Comparison of ENCODE assay signal across 20 cellular contexts in genomic region chr2:219461669-219462068, GRCh38. TPM values are rescaled to one million over a fixed set of nuclear protein-coding genes. Genes with fewer than 3 reads are reported as not detected.
DNase-seq lines count a peak whose midpoint lies in the region; ATAC-seq and TF ChIP-seq lines count a peak whose summit lies in the region.
"Had no signal": no experiment of that assay in that cellular context is flagged by ENCODE, and none has a peak within 500 bp of the region (broad histone marks: within the 10 kb centered on the region; RNA-seq: fewer than 3 reads in every experiment).

No MANE protein-coding gene starts in this region.

- H2BK5ac ChIP-seq in IMR-90 (ENCODE audit: low read depth, low read length, poor library complexity, severe bottlenecking): peak overlapping the region; percentile 91

- intact Hi-C loops in IMR-90 (cut with micrococcal nuclease) (loop anchor here (2.0 kb wide), 1 partner anchor 37 kb away; the partner anchor contains the start of gene GMPPA), mammary epithelial cell (cut with micrococcal nuclease) (no loop called here)

- peak overlapping the region; percentile 82 to 95; a peak in 2 of 4 replicates for H4K8ac ChIP-seq in IMR-90 (ENCODE audit: low read depth in 2 of 2, low read length in 2 of 2)

- POLR2A ChIA-PET in IMR-90 (lab: Charles Lee; ENCODE audit: unreplicated experiment): no interaction called here

- H3K9me3 ChIP-seq in IMR-90 (ENCODE audit: control insufficient read depth, insufficient read depth, low read length): no peaks in the 10 kb centered on the region
- no peaks in the 10 kb centered on the region for H3K9me3 ChIP-seq in mammary epithelial cell (replicated peaks; ENCODE audit: insufficient read depth, low read length)
- no peaks in the 10 kb centered on the region for H3K9me3 ChIP-seq in thoracic aorta
- H3K9me3 ChIP-seq: neutrophil, SJCRH30 had no signal

- no peak overlapping the region for H3K14ac ChIP-seq in IMR-90 (replicated peaks; ENCODE audit: low read depth, low read length)

- H3K4me2 ChIP-seq in IMR-90 (ENCODE audit: low read depth, low read length) (no peak overlapping the region), mammary epithelial cell (ENCODE audit: insufficient read depth, low read depth, low read length) (peak overlapping the region; percentile 41)

- H3K4me1 ChIP-seq in IMR-90 (ENCODE audit: control insufficient read depth, insufficient read depth, low read length) (peaks cover 24% of the 10 kb centered on the region), mammary epithelial cell (ENCODE audit: insufficient read depth, low read length) (peaks cover 57% of the 10 kb centered on the region), thoracic aorta (ENCODE audit: control insufficient read depth in 1 of 2, low read depth in 2 of 2) (peaks cover 28 to 95% of the 10 kb centered on the region in 2 donors)

- BruUV-seq in IMR-90 (replicated peaks; lab: Mats Ljungman, UMichigan) (no TSS peak), mammary epithelial cell (replicated peaks; lab: Mats Ljungman, UMichigan) (no TSS peak)

- peak overlapping the region; percentile 10 for H4K91ac ChIP-seq in IMR-90 (ENCODE audit: insufficient read depth, low read depth, low read length)

- no peak overlapping the region for H3K18ac ChIP-seq in IMR-90 (ENCODE audit: low read depth, low read length)

- H3K9ac ChIP-seq in IMR-90 (ENCODE audit: low read depth, low read length): no peak overlapping the region
- H3K9ac ChIP-seq in mammary epithelial cell (ENCODE audit: insufficient read depth, low read length): no peak overlapping the region

- no peak for ATAC-seq in IMR-90 (ENCODE audit: low read depth)
- ATAC-seq in thoracic aorta (ENCODE audit: insufficient number of reproducible peaks, low FRiP score, low read depth): no peak
- ATAC-seq in HG02840 (IDR thresholded peaks at IDR 0.05; ENCODE audit: low FRiP score, unreplicated experiment): no peak

- no peaks in the 10 kb centered on the region for H3K27me3 ChIP-seq in IMR-90 (ENCODE audit: control insufficient read depth, insufficient read depth, low read length)
- no peaks in the 10 kb centered on the region for H3K27me3 ChIP-seq in mammary epithelial cell (ENCODE audit: insufficient read depth, low read length)
- H3K27me3 ChIP-seq in layer of hippocampus (ENCODE audit: control insufficient read depth, insufficient read depth, low read length): no peaks in the 10 kb centered on the region
- H3K27me3 ChIP-seq in thoracic aorta (replicated peaks; ENCODE audit: insufficient read depth): no peaks in the 10 kb centered on the region
- H3K27me3 ChIP-seq: SJCRH30 had no signal

- WGBS in IMR-90 (ENCODE audit: extremely low coverage in 2 of 2, insufficient read length in 1 of 2), 2 experiments: 87% methylated on average over 4 of the region's 14 CpGs; no CpG with 5 or more reads in 1 of the 2 experiments
- 86% methylated on average over 7 of the region's 14 CpGs for WGBS in mammary epithelial cell (ENCODE audit: low coverage, missing lambda C conversion rate)

- no peak overlapping the region for H3K4me3 ChIP-seq in IMR-90 (ENCODE audit: insufficient read depth, low read depth, low read length)
- no peak overlapping the region for H3K4me3 ChIP-seq in mammary epithelial cell (replicated peaks in 1 of 3; ENCODE audit: insufficient read depth in 1 of 3, low read depth in 2 of 3, low read length in 3 of 3)
- peak overlapping the region; percentile 59 for H3K4me3 ChIP-seq in thoracic aorta
- H3K4me3 ChIP-seq: SJCRH30 had no signal

- H3K23ac ChIP-seq in IMR-90 (ENCODE audit: low read depth, low read length): no peak overlapping the region

- peak overlapping the region; percentile 11; the same call in 1 of the 2 replicates for H2BK120ac ChIP-seq in IMR-90 (ENCODE audit: low read depth, low read length)

- no peak for TF ChIP-seq RAD21 in IMR-90 (IDR thresholded peaks at IDR 0.05; ENCODE audit: low read length)

- H3K36me3 ChIP-seq in IMR-90 (ENCODE audit: control insufficient read depth, insufficient read depth, low read length) (peaks cover 34% of the 10 kb centered on the region; the same call in 1 of the 2 replicates), mammary epithelial cell (ENCODE audit: insufficient read depth, low read length) (no peaks in the 10 kb centered on the region), thoracic aorta (peaks cover 63% of the 10 kb centered on the region)
- H3K36me3 ChIP-seq: neutrophil had no signal

- H3K4ac ChIP-seq in IMR-90 (ENCODE audit: low read depth, low read length): peak overlapping the region; percentile 70

- H2BK15ac ChIP-seq in IMR-90 (ENCODE audit: low read depth, low read length): no peak overlapping the region

- H4K20me1 ChIP-seq in IMR-90 (ENCODE audit: insufficient read depth, low read length): no peaks in the 10 kb centered on the region; the same call in 1 of the 2 replicates
- H4K20me1 ChIP-seq in mammary epithelial cell (ENCODE audit: insufficient read depth, low read length): no peaks in the 10 kb centered on the region

- no peak overlapping the region; the same call in 1 of the 2 replicates for H2AK5ac ChIP-seq in IMR-90 (ENCODE audit: low read depth, low read length)

- no peaks in the 10 kb centered on the region for H3K79me2 ChIP-seq in mammary epithelial cell (ENCODE audit: insufficient read depth, low read length)

- no peak for TF ChIP-seq POLR2A in IMR-90 (IDR thresholded peaks at IDR 0.05; ENCODE audit: low read depth, low read length)

- no peak overlapping the region for H3K56ac ChIP-seq in IMR-90 (ENCODE audit: extremely low read depth, insufficient read depth, low read length)

- H2AK9ac ChIP-seq in IMR-90 (replicated peaks; ENCODE audit: low read depth, low read length, poor library complexity): peak overlapping the region; percentile 94

- H3K27ac ChIP-seq in IMR-90 (ENCODE audit: insufficient read depth, low read length) (peak overlapping the region; percentile 13; the same call in 1 of the 2 replicates), mammary epithelial cell (ENCODE audit: insufficient read depth, low read depth, low read length) (peak overlapping the region; percentile 20), layer of hippocampus (ENCODE audit: low read depth, low read length) (peak overlapping the region; percentile 30), thoracic aorta (peak overlapping the region; percentile 99 to 100)
- H3K27ac ChIP-seq: neutrophil, SJCRH30 had no signal

- CTCF ChIA-PET in IMR-90 (lab: Yijun Ruan, JAX): no interaction called here
- CTCF ChIA-PET in mammary epithelial cell (lab: Charles Lee; ENCODE audit: low non-redundant PET): no interaction called here

- TF ChIP-seq CTCF in IMR-90 (conservative IDR thresholded peaks at IDR 0.05; ENCODE audit: low read depth, low read length): no peak
- no peak for TF ChIP-seq CTCF in mammary epithelial cell (conservative IDR thresholded peaks at IDR 0.05 in 1 of 2, IDR thresholded peaks at IDR 0.05 in 1 of 2; ENCODE audit: extremely low read depth in 1 of 2, insufficient read depth in 1 of 2, low read depth in 1 of 2, low read length in 2 of 2)
- no peak for TF ChIP-seq CTCF in thoracic aorta (IDR thresholded peaks at IDR 0.05)

- dilution Hi-C loops in IMR-90 (cut with HindIII; ENCODE audit: low sequenced_read_pairs, unreplicated experiment): no loop called here
- dilution Hi-C loops in mammary epithelial cell (cut with HindIII; ENCODE audit: low sequenced_read_pairs): no loop called here

- peak overlapping the region; percentile 32; the same call in 1 of the 2 replicates for H4K5ac ChIP-seq in IMR-90 (ENCODE audit: low read depth, low read length)

- peaks cover 0 to 26% of the 10 kb centered on the region in 2 experiments; a peak in 2 of 4 replicates for H3K79me1 ChIP-seq in IMR-90 (ENCODE audit: low read depth in 1 of 2, low read length in 2 of 2)

- peaks cover 14% of the 10 kb centered on the region; the same call in 1 of the 2 replicates for H3K9me1 ChIP-seq in IMR-90 (ENCODE audit: insufficient read depth, low read length)

- in situ Hi-C loops in IMR-90 (cut with MboI; ENCODE audit: low sequenced_read_pairs): loop anchor here (5.0 kb wide), 1 partner anchor 54 kb away; no protein-coding TSS in a partner anchor
- in situ Hi-C loops in mammary epithelial cell (cut with MboI; ENCODE audit: low sequenced_read_pairs in 2 of 2): no loop called here

- DNase-seq in IMR-90 (no peak), mammary epithelial cell (no peak), thoracic aorta (ENCODE audit: low spot score) (no peak), NCI-H2196 (lab: John Stamatoyannopoulos, UW; ENCODE audit: unreplicated experiment) (no peak), cerebellar cortex (ENCODE audit: low spot score) (no peak)
- DNase-seq: activated CD4-positive, CD25-positive, alpha-beta regulatory T cell; effector CD8-positive, alpha-beta T cell; EL; KBM-7; kidney glomerular epithelial cell; NCI-H2081; stimulated activated CD4-positive, alpha-beta T cell treated with anti-CD3 and anti-CD28 coated beads, Interleukin-2, amount 100 ng/mL, for 24 hours had no signal

- 0 out of 2 replicates have a peak overlapping the region, but pooled peaks have one; percentile 3 for H2BK20ac ChIP-seq in IMR-90 (ENCODE audit: low read depth, low read length)

- H2AFZ ChIP-seq in IMR-90 (replicated peaks; ENCODE audit: low read length, poor library complexity): no peak overlapping the region
- peak overlapping the region; percentile 18 for H2AFZ ChIP-seq in mammary epithelial cell (ENCODE audit: low read depth, low read length)

RNA-seq across cellular contexts. Expression of gene SPEG, which starts 27.0 kb away (rescaled TPM):
- total RNA-seq in IMR-90 (2012; rRNA removed): 6.8 and 7.8 TPM in 2 replicates
- 81.6 and 109 TPM in 2 replicates for polyA plus RNA-seq in IMR-90 (2012; rRNA removed)
- polyA plus RNA-seq in IMR-90 (2012; cell fraction: cytosol; rRNA removed): 37.7 and 53.1 TPM in 2 replicates
- polyA plus RNA-seq in IMR-90 (2012; cell fraction: nucleus; rRNA removed; ENCODE audit: low replicate concordance): 492 and 808 TPM in 2 replicates
- total RNA-seq in mammary epithelial cell: 10 to 100 TPM; 47.2 to 77.6 TPM
- 33.4 TPM for polyA plus RNA-seq in mammary epithelial cell
- 34.6 TPM for polyA minus RNA-seq in mammary epithelial cell
- total RNA-seq in thoracic aorta: 100 to 1,000 TPM; 426 to 455 TPM

RNA-seq across cellular contexts. Expression of gene GMPPA, which starts 37.0 kb away (rescaled TPM):
- total RNA-seq in IMR-90 (2012; rRNA removed): 93.0 and 103 TPM in 2 replicates
- polyA plus RNA-seq in IMR-90 (2012; rRNA removed): 124 and 134 TPM in 2 replicates
- polyA plus RNA-seq in IMR-90 (2012; cell fraction: cytosol; rRNA removed): 73.7 and 110 TPM in 2 replicates
- 322 and 367 TPM in 2 replicates for polyA plus RNA-seq in IMR-90 (2012; cell fraction: nucleus; rRNA removed; ENCODE audit: low replicate concordance)
- total RNA-seq in mammary epithelial cell: 10 to 100 TPM; 37.8 to 50.1 TPM
- polyA plus RNA-seq in mammary epithelial cell: 69.6 TPM
- 90.8 TPM for polyA minus RNA-seq in mammary epithelial cell
- total RNA-seq in thoracic aorta: 10 to 100 TPM; 30.5 to 56.5 TPM

RNA-seq across cellular contexts. Expression of gene DES, which starts 43.5 kb away (rescaled TPM):
- total RNA-seq in IMR-90 (2012; rRNA removed): 3.3 and 4.3 TPM in 2 replicates
- polyA plus RNA-seq in IMR-90 (2012; rRNA removed): 4.0 and 4.9 TPM in 2 replicates
- 3.4 and 4.1 TPM in 2 replicates for polyA plus RNA-seq in IMR-90 (2012; cell fraction: cytosol; rRNA removed)
- polyA plus RNA-seq in IMR-90 (2012; cell fraction: nucleus; rRNA removed; ENCODE audit: low replicate concordance): 3.2 TPM in 2 replicates
- total RNA-seq in mammary epithelial cell: under 1 TPM in 1 of 2 donors, not detected in 1; 0.33 TPM
- 0.07 TPM for polyA plus RNA-seq in mammary epithelial cell
- polyA minus RNA-seq in mammary epithelial cell: not detected
- 100 to 1,000 TPM; 146 to 302 TPM for total RNA-seq in thoracic aorta
- total RNA-seq: T-helper 2 cell treated with Interferon-gamma antibody and Interleukin-4, amounts not matched to agents 100 ng/mL and 5 ng/mL, for 36 hours had no signal

RNA-seq across cellular contexts. Expression of gene ASIC4, which starts 52.6 kb away (rescaled TPM):
- total RNA-seq in IMR-90 (2012; rRNA removed) (not detected in 2 replicates), mammary epithelial cell (under 1 TPM; 0.16 to 0.17 TPM), thoracic aorta (under 1 TPM in 1 of 2 donors, not detected in 1; 0.41 TPM)
- polyA plus RNA-seq in IMR-90 (2012; rRNA removed) (0.10 TPM in 1 of 2 replicates, not detected in the other), mammary epithelial cell (0.05 TPM)
- not detected in 2 replicates for polyA plus RNA-seq in IMR-90 (2012; cell fraction: cytosol; rRNA removed)
- polyA plus RNA-seq in IMR-90 (2012; cell fraction: nucleus; rRNA removed; ENCODE audit: low replicate concordance): 0.16 and 0.33 TPM in 2 replicates
- polyA minus RNA-seq in mammary epithelial cell: not detected
- total RNA-seq: activated naive CD8-positive, alpha-beta T cell treated with anti-CD3 and anti-CD28 coated beads for 36 hours; H4 had no signal
- polyA plus RNA-seq: fibroblast of lung had no signal

Comparison
In these comparisons a context has a peak if more than half of its experiments do, and no peak if none do; other contexts are left out.
1. H3K27ac ChIP-seq: peak in every context shown above with its lines; median percentile 100 in thoracic aorta; 30 in layer of hippocampus; 20 in mammary epithelial cell; 13 in IMR-90.
2. RNA of gene SPEG, which starts 27.0 kb away (total RNA-seq): 426 to 455 TPM in thoracic aorta; 47.2 to 77.6 TPM in mammary epithelial cell and 6.8 to 7.8 TPM in IMR-90; every median in the first group is over 4 times any median in the second.
3. RNA of gene DES, which starts 43.5 kb away (total RNA-seq): 146 to 302 TPM in thoracic aorta; 3.3 to 4.3 TPM in IMR-90 and 0.33 TPM in mammary epithelial cell; every median in the first group is over 10 times any median in the second.